ENCODE assay signal across 19 cellular contexts in genomic region chr15:37083610-37084009, GRCh38. TPM values are rescaled to one million over a fixed set of nuclear protein-coding genes. Genes with fewer than 3 reads are reported as not detected.
"Had no signal": no experiment of that assay in that cellular context is flagged by ENCODE, and none has a peak within 500 bp of the region (broad histone marks: within the 10 kb centered on the region; RNA-seq: fewer than 3 reads in every experiment).

No MANE protein-coding gene starts in this region.

- H3K9me3 ChIP-seq: tibial nerve, vagina had no signal

- H3K27ac ChIP-seq: parathyroid adenoma, tibial nerve, vagina had no signal

- H2AFZ ChIP-seq: parathyroid adenoma had no signal

- H3K79me2 ChIP-seq: parathyroid adenoma had no signal

- H3K4me3 ChIP-seq: tibial nerve, vagina had no signal

- H3K27me3 ChIP-seq: vagina had no signal

- H3K4me1 ChIP-seq: parathyroid adenoma had no signal

- DNase-seq: activated B cell treated with CpG ODN at 0.5 μM for 24 hours; activated CD4-positive, alpha-beta T cell treated with anti-CD3 and anti-CD28 coated beads, Interleukin-2, amount 10 ng/mL, durations not matched to agents 24 days and 14 days; activated naive CD8-positive, alpha-beta T cell treated with anti-CD3 and anti-CD28 coated beads, Interleukin-2, amount 10 ng/mL, durations not matched to agents 7 days and 5 days; anterior cingulate cortex; dorsolateral prefrontal cortex; endodermal cell; hippocampal formation; kidney; midbrain; retina; small intestine; stimulated activated CD4-positive, alpha-beta T cell treated with anti-CD3 and anti-CD28 coated beads, Interleukin-4, amount 100 ng/mL, for 24 hours; stimulated activated naive CD4-positive, alpha-beta T cell; T-helper 2 cell had no signal

- H3K9ac ChIP-seq: parathyroid adenoma had no signal

- FAIRE-seq: bronchial epithelial cell, kidney, TTC549 had no signal

RNA-seq across cellular contexts. Expression of gene MEIS2, which starts 16.7 kb away (rescaled TPM):
- total RNA-seq: activated CD4-positive, alpha-beta T cell treated with anti-CD3 and anti-CD28 coated beads, Interleukin-2, amount 10 ng/mL, durations not matched to agents 24 days and 14 days; activated naive CD8-positive, alpha-beta T cell treated with anti-CD3 and anti-CD28 coated beads, Interleukin-2, amount 10 ng/mL, durations not matched to agents 7 days and 5 days had no signal
